In genomic region chr5:72146056-72146455, GRCh38 we compare ENCODE assay signal across 16 cellular contexts. TPM values are rescaled to one million over a fixed set of nuclear protein-coding genes. Genes with fewer than 3 reads are reported as not detected.
DNase-seq lines count a peak whose midpoint lies in the region; ATAC-seq and TF ChIP-seq lines count a peak whose summit lies in the region.
"Had no signal": no experiment of that assay in that cellular context is flagged by ENCODE, and none has a peak within 500 bp of the region (broad histone marks: within the 10 kb centered on the region; RNA-seq: fewer than 3 reads in every experiment).

No MANE protein-coding gene starts in this region.

- peaks cover 43% of the 10 kb centered on the region for H3K36me3 ChIP-seq in osteoblast (ENCODE audit: insufficient read depth, low read length)
- H3K36me3 ChIP-seq in vagina = no peaks in the 10 kb centered on the region

- no peak overlapping the region for H3K4me3 ChIP-seq in coronary artery
- H3K4me3 ChIP-seq in osteoblast (ENCODE audit: insufficient read depth, low read length) = no peak overlapping the region
- H3K4me3 ChIP-seq in vagina = no peak overlapping the region

- DNase-seq in coronary artery (ENCODE audit: low spot score) = no peak
- no peak for DNase-seq in osteoblast (ENCODE audit: insufficient read length, low spot score, missing footprints)
- no peak for DNase-seq in vagina (ENCODE audit: extremely low spot score in 2 of 2)
- no peak for DNase-seq in NCI-H128 (lab: John Stamatoyannopoulos, UW; ENCODE audit: unreplicated experiment)
- no peak for DNase-seq in KG1 (lab: John Stamatoyannopoulos, UW)
- DNase-seq: CD8-positive, alpha-beta memory T cell; DND-41; GF-D8; Karpas-422; NCI-H1930; NCI-H2171 treated with DMSO at 0.1 percent for 48 hours; NCI-H82 had no signal

- H3K4me1 ChIP-seq in osteoblast (ENCODE audit: insufficient read depth, low read length) (peaks cover 46% of the 10 kb centered on the region), vagina (peaks cover 62% of the 10 kb centered on the region)

- ATAC-seq in SK-N-SH treated with all-trans-retinoic acid at 6 μM for 48 hours (no peak), GM21515 (IDR thresholded peaks at IDR 0.05; ENCODE audit: unreplicated experiment) (no peak)
- ATAC-seq: Panc1, Right ventricle myocardium inferior had no signal

- TF ChIP-seq CTCF in coronary artery (IDR thresholded peaks at IDR 0.05) (no peak), osteoblast (IDR thresholded peaks at IDR 0.05; ENCODE audit: extremely low read depth, low read depth, low read length) (no peak), vagina (IDR thresholded peaks at IDR 0.05) (no peak)

- no peak overlapping the region for H2AFZ ChIP-seq in osteoblast (ENCODE audit: low read length)

- TF ChIP-seq POLR2A in vagina (IDR thresholded peaks at IDR 0.05) = no peak

- intact Hi-C loops in vagina (cut with DNase I) = loop anchor here (10.0 kb wide), 1 partner anchor 129 kb away; no protein-coding TSS in a partner anchor

- H3K9me3 ChIP-seq in osteoblast (ENCODE audit: low read depth, low read length) = no peaks in the 10 kb centered on the region
- no peaks in the 10 kb centered on the region for H3K9me3 ChIP-seq in vagina

- no peaks in the 10 kb centered on the region for H3K27me3 ChIP-seq in osteoblast (ENCODE audit: insufficient read depth, low read length)
- H3K27me3 ChIP-seq in vagina = no peaks in the 10 kb centered on the region

- peaks cover 86% of the 10 kb centered on the region for H3K79me2 ChIP-seq in osteoblast (ENCODE audit: insufficient read depth, low read length)

- H3K4me2 ChIP-seq in osteoblast (ENCODE audit: insufficient read depth, low read length) = no peak overlapping the region

- H3K27ac ChIP-seq in coronary artery (peak overlapping the region; percentile 66 to 73), osteoblast (ENCODE audit: low read depth, low read length) (peak overlapping the region; percentile 46), vagina (peak overlapping the region; percentile 34)

- no peaks in the 10 kb centered on the region for H4K20me1 ChIP-seq in osteoblast (ENCODE audit: insufficient read depth, low read length)

TF ChIP-seq in SK-N-SH treated with all-trans-retinoic acid at 6 μM for 48 hours, 23 proteins besides CTCF, POLR2A, EP300 and RAD21:
- peak; percentile 20; the same call in 1 of the 2 replicates for TF ChIP-seq ISL1 (CRISPR knock-in tag; IDR thresholded peaks at IDR 0.05)
- no peak for TF ChIP-seq ZNF8 (CRISPR knock-in tag; IDR thresholded peaks at IDR 0.05)

RNA-seq across cellular contexts. Expression of gene MAP1B, which starts 38.8 kb away (rescaled TPM):
- total RNA-seq in osteoblast (123 and 164 TPM in 2 replicates), vagina (386 TPM)
